ENCODE assay signal across 1 cellular context in the genomic region with DNA sequence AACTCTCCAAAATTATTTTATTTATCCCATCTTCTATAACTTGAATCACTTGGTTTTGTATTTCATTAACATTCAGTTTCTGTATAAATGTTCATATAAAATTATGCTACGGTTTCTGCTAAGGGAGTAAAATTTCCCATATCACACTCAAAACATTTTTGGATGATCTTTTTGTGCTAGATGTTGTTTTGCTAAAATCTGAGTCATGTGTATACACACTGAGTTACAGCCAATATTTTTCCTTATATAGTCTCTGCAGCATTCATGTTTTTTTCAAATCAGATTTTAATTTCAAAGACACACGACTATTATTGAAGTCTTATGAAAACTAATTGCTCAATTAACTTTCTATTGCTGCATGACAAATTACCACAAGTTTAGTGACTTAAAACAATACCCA.
TF ChIP-seq lines count a peak whose summit lies in the region.

No MANE protein-coding gene starts in this region.

TF ChIP-seq in IMR-90, 13 proteins besides CTCF, POLR2A, EP300 and RAD21:
- TF ChIP-seq CEBPB (IDR thresholded peaks at IDR 0.05; ENCODE audit: low read depth, low read length) (no peak), MAZ (IDR thresholded peaks at IDR 0.05; ENCODE audit: borderline replicate concordance, low read depth, low read length) (no peak), FOS (IDR thresholded peaks at IDR 0.05; ENCODE audit: low read depth, low read length) (no peak), MAFK (IDR thresholded peaks at IDR 0.05; ENCODE audit: low read depth, low read length) (no peak), SMC3 (IDR thresholded peaks at IDR 0.05; ENCODE audit: low read depth, low read length) (no peak), MXI1 (IDR thresholded peaks at IDR 0.05; ENCODE audit: borderline replicate concordance, low read depth, low read length) (no peak), CHD1 (IDR thresholded peaks at IDR 0.05; ENCODE audit: low read depth, low read length) (no peak), RCOR1 (IDR thresholded peaks at IDR 0.05; ENCODE audit: insufficient replicate concordance, low read length) (no peak), NFE2L2 (IDR thresholded peaks at IDR 0.05; ENCODE audit: low read depth, low read length) (no peak), RFX5 (IDR thresholded peaks at IDR 0.05; ENCODE audit: low read depth, low read length) (no peak), BHLHE40 (IDR thresholded peaks at IDR 0.05; ENCODE audit: low read depth, low read length) (no peak)
- TF ChIP-seq, protein P1, sequence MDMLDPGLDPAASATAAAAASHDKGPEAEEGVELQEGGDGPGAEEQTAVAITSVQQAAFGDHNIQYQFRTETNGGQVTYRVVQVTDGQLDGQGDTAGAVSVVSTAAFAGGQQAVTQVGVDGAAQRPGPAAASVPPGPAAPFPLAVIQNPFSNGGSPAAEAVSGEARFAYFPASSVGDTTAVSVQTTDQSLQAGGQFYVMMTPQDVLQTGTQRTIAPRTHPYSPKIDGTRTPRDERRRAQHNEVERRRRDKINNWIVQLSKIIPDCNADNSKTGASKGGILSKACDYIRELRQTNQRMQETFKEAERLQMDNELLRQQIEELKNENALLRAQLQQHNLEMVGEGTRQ (IDR thresholded peaks at IDR 0.05; ENCODE audit: low read depth, low read length): no peak
- TF ChIP-seq, protein P2, sequence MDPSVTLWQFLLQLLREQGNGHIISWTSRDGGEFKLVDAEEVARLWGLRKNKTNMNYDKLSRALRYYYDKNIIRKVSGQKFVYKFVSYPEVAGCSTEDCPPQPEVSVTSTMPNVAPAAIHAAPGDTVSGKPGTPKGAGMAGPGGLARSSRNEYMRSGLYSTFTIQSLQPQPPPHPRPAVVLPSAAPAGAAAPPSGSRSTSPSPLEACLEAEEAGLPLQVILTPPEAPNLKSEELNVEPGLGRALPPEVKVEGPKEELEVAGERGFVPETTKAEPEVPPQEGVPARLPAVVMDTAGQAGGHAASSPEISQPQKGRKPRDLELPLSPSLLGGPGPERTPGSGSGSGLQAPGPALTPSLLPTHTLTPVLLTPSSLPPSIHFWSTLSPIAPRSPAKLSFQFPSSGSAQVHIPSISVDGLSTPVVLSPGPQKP (IDR thresholded peaks at IDR 0.05; ENCODE audit: borderline replicate concordance, low read depth, low read length): no peak
